Comparison of ENCODE assay signal across 38 cellular contexts in the genomic region with DNA sequence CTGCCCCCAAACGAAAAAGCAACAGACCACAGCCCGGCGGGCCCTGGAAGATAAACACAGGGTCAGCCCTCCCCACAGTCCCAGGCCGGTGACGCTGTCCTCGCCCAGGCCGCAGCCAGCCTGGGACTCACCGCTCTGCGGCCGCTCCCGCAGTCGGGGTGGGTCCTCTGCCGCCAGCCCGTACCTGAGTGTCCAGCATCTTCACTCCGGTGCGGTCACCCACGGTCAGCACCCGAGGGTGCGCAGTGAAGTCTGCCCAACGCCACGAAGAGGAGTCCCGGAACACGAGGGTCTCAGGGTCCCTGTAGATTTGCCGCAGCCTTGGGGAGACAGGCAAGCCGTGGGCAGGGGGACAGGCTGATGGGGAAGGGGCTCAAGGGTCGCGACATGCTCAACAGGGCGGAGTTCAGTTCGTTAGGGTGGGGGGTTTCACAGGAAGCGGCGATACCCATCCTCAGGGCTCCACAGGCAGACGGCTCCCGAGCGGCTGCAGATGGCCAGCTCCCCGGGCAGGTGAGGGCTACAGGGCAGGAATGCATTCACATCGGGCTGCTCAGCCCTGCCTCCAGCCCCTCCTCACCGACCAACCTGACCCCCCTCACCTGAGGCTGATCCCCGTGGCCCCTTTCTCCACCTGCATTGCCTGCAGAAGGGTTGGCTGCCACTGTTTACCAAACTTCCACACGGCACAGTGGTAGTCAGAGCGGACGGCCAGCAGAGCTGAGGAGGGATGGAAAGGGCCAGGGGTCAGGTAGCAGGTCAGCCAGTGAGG. TPM values are rescaled to one million over a fixed set of nuclear protein-coding genes. Genes with fewer than 3 reads are reported as not detected.
"Had no signal": no experiment of that assay in that cellular context is flagged by ENCODE, and none has a peak within 500 bp of the region (broad histone marks: within the 10 kb centered on the region; RNA-seq: fewer than 3 reads in every experiment).

No MANE protein-coding gene starts in this region.

- DNase-seq: activated B cell treated with CpG ODN at 0.5 μM for 24 hours; activated CD4-positive, alpha-beta memory T cell treated with anti-CD3 and anti-CD28 coated beads for 36 hours; activated CD4-positive, alpha-beta T cell treated with anti-CD3 and anti-CD28 coated beads for 4 hours; activated CD4-positive, alpha-beta T cell treated with anti-CD3 and anti-CD28 coated beads, Interleukin-2, amount 50 U/mL, for 1 hour; activated CD4-positive, CD25-positive, alpha-beta regulatory T cell treated with anti-CD3 and anti-CD28 coated beads, Interleukin-2, amount 50 U/mL, for 72 hours; activated CD8-positive, alpha-beta memory T cell treated with anti-CD3 and anti-CD28 coated beads for 24 hours; activated CD8-positive, alpha-beta memory T cell treated with anti-CD3 and anti-CD28 coated beads, Interleukin-2, amount 10 ng/mL, durations not matched to agents 7 days and 5 days; activated CD8-positive, alpha-beta memory T cell treated with anti-CD3 and anti-CD28 coated beads, Interleukin-2, amount 50 U/mL, for 48 hours; activated effector memory CD4-positive, alpha-beta T cell treated with anti-CD3 and anti-CD28 coated beads, Interleukin-2, amount 50 U/mL, for 16 hours; activated naive CD4-positive, alpha-beta T cell; activated naive CD4-positive, alpha-beta T cell treated with anti-CD3 and anti-CD28 coated beads, Interleukin-2, amount 50 U/mL, for 16 hours; activated naive CD8-positive, alpha-beta T cell treated with anti-CD3 and anti-CD28 coated beads for 36 hours; activated T-cell treated with anti-CD3 and anti-CD28 coated beads, Interleukin-2, amount 50 U/mL, for 72 hours; amygdala; body of pancreas; NCI-H1092 treated with DMSO at 0.1 percent for 48 hours; NCI-H1417; NCI-H146; NCI-H187; NCI-H2029 treated with DMSO at 0.1 percent for 48 hours; NCI-H2107; NCI-H2171; NCI-H510A; NCI-H526; NCI-H748 treated with DMSO at 0.1 percent for 48 hours; NK-92 treated with Interleukin-12 subunit alpha and Interleukin-12 subunit beta, amount 100 ng/mL, for 24 hours; PC-3; Peyer's patch; RPMI8226; SIG-M5; T-cell; T-helper 17 cell had no signal

- ATAC-seq: activated CD8-positive, alpha-beta memory T cell treated with anti-CD3 and anti-CD28 coated beads, Interleukin-2, amount 10 ng/mL, durations not matched to agents 7 days and 5 days; activated T-cell treated with anti-CD3 and anti-CD28 coated beads, Interleukin-2, amount 50 U/mL, for 72 hours; activated T-helper 17 cell treated with anti-CD3 and anti-CD28 coated beads, Interleukin-2, amount 50 U/mL, for 72 hours; body of pancreas; PC-3; SK-N-SH treated with all-trans-retinoic acid at 6 μM for 48 hours; T-cell; T-helper 17 cell had no signal

- H3K4me3 ChIP-seq: body of pancreas, breast epithelium, Peyer's patch had no signal

- FAIRE-seq: astrocyte had no signal

- H3K27me3 ChIP-seq: body of pancreas, breast epithelium, Peyer's patch had no signal

- H3K36me3 ChIP-seq: breast epithelium had no signal

- H3K9me3 ChIP-seq: body of pancreas, breast epithelium, Peyer's patch had no signal

- H3K27ac ChIP-seq: body of pancreas, breast epithelium, Peyer's patch, VCaP had no signal

RNA-seq across cellular contexts. Expression of a gene that starts 9.6 kb away (rescaled TPM):
- total RNA-seq: activated B cell treated with CpG ODN at 0.5 μM for 24 hours; activated CD8-positive, alpha-beta memory T cell treated with anti-CD3 and anti-CD28 coated beads, Interleukin-2, amount 10 ng/mL, durations not matched to agents 7 days and 5 days; activated T-helper 17 cell treated with anti-CD3 and anti-CD28 coated beads, Interleukin-2, amount 50 U/mL, for 72 hours; astrocyte; M059J; PC-3; T-helper 17 cell had no signal

RNA-seq across cellular contexts. Expression of a gene that starts 36.2 kb away (rescaled TPM):
- total RNA-seq: activated B cell treated with CpG ODN at 0.5 μM for 24 hours; activated CD4-positive, alpha-beta memory T cell treated with anti-CD3 and anti-CD28 coated beads for 36 hours; activated CD8-positive, alpha-beta memory T cell treated with anti-CD3 and anti-CD28 coated beads, Interleukin-2, amount 10 ng/mL, durations not matched to agents 7 days and 5 days; M059J; PC-3; Peyer's patch; T-helper 17 cell had no signal

RNA-seq across cellular contexts. Expression of a gene that starts 58.5 kb away (rescaled TPM):
- total RNA-seq: activated B cell treated with CpG ODN at 0.5 μM for 24 hours; activated CD4-positive, alpha-beta memory T cell treated with anti-CD3 and anti-CD28 coated beads for 36 hours; activated CD8-positive, alpha-beta memory T cell treated with anti-CD3 and anti-CD28 coated beads, Interleukin-2, amount 10 ng/mL, durations not matched to agents 7 days and 5 days; activated naive CD8-positive, alpha-beta T cell treated with anti-CD3 and anti-CD28 coated beads for 36 hours; activated T-cell treated with anti-CD3 and anti-CD28 coated beads, Interleukin-2, amount 50 U/mL, for 72 hours; activated T-helper 17 cell treated with anti-CD3 and anti-CD28 coated beads, Interleukin-2, amount 50 U/mL, for 72 hours; astrocyte; body of pancreas; breast epithelium; M059J; Peyer's patch; T-cell; T-helper 17 cell had no signal
